ENCODE assay signal across 22 cellular contexts in genomic region chr14:59371762-59372161, GRCh38.
DNase-seq lines count a peak whose midpoint lies in the region; ATAC-seq, FAIRE-seq and TF ChIP-seq lines count a peak whose summit lies in the region.
"Had no signal": no experiment of that assay in that cellular context is flagged by ENCODE, and none has a peak within 500 bp of the region (broad histone marks: within the 10 kb centered on the region; RNA-seq: fewer than 3 reads in every experiment).

No MANE protein-coding gene starts in this region.

- CTCF ChIA-PET in K562 (lab: Yijun Ruan, JAX; ENCODE audit: low intra/inter-chr PET ratio), result no interaction called here

- no peaks in the 10 kb centered on the region for H3K9me3 ChIP-seq in K562 (replicated peaks; ENCODE audit: control insufficient read depth, insufficient read depth, low read depth, low read length)
- no peaks in the 10 kb centered on the region for H3K9me3 ChIP-seq in heart left ventricle
- no peaks in the 10 kb centered on the region for H3K9me3 ChIP-seq in hepatocyte (ENCODE audit: low read depth)
- H3K9me3 ChIP-seq: BE2C had no signal

- 0% methylated on average over 2 of the region's 2 CpGs for WGBS in K562 (ENCODE audit: insufficient coverage, low coverage, missing lambda C conversion rate)
- 28 to 31% (median 29%) methylated on average over 2 of the region's 2 CpGs for WGBS in heart left ventricle, 4 donors
- WGBS in hepatocyte (ENCODE audit: low lambda C conversion rate, missing lambda C conversion rate), result 34% methylated on average over 2 of the region's 2 CpGs

- no peak for TF ChIP-seq CTCF in K562 (IDR thresholded peaks at IDR 0.05 in 2 of 3, conservative IDR thresholded peaks at IDR 0.05 in 1 of 3; ENCODE audit: insufficient read depth in 2 of 3, low read depth in 1 of 3, low read length in 3 of 3)
- no peak for TF ChIP-seq CTCF in heart left ventricle (IDR thresholded peaks at IDR 0.05)
- no peak for TF ChIP-seq CTCF in hepatocyte (IDR thresholded peaks at IDR 0.05; ENCODE audit: poor library complexity)
- TF ChIP-seq CTCF in mesothelial cell of epicardium (IDR thresholded peaks at IDR 0.05; ENCODE audit: unreplicated experiment), result no peak

- H3K79me2 ChIP-seq in K562 (ENCODE audit: control insufficient read depth, insufficient read depth, low read length) (no peaks in the 10 kb centered on the region), hepatocyte (no peaks in the 10 kb centered on the region)

- H3K4me3 Mint-ChIP-seq in mesothelial cell of epicardium, result no peak overlapping the region
- H3K4me3 Mint-ChIP-seq: IgD-negative memory B cell had no signal

- no peaks in the 10 kb centered on the region for H3K9me2 ChIP-seq in hepatocyte (replicated peaks; ENCODE audit: insufficient read depth)

- ATAC-seq in K562 (no peak), heart left ventricle (peak; percentile 72 to 84 (median 79)), GM21390 (IDR thresholded peaks at IDR 0.05; ENCODE audit: unreplicated experiment) (no peak)

- no peak for TF ChIP-seq POLR2A in K562 (conservative IDR thresholded peaks at IDR 0.05)
- no peak for TF ChIP-seq POLR2A in heart left ventricle (IDR thresholded peaks at IDR 0.05)

- H3K36me3 Mint-ChIP-seq in mesothelial cell of epicardium, result peaks cover 17% of the 10 kb centered on the region

- H3K36me3 ChIP-seq in K562 (ENCODE audit: control insufficient read depth, insufficient read depth, low read length) (peaks cover 3% of the 10 kb centered on the region; the same call in 1 of the 3 replicates), heart left ventricle (peaks cover 0 to 31% (median 23%) of the 10 kb centered on the region in 9 donors), hepatocyte (replicated peaks; ENCODE audit: insufficient read depth, low read depth) (no peaks in the 10 kb centered on the region)
- H3K36me3 ChIP-seq: BE2C had no signal

- H3K4me1 ChIP-seq in K562 (replicated peaks in 1 of 2; ENCODE audit: control insufficient read depth in 2 of 2, insufficient read depth in 2 of 2, low read length in 2 of 2) (peaks cover 0 to 5% of the 10 kb centered on the region in 2 experiments; a peak in 2 of 5 replicates), heart left ventricle (peaks cover 0 to 41% (median 18%) of the 10 kb centered on the region in 12 donors), hepatocyte (ENCODE audit: insufficient read depth) (peaks cover 8% of the 10 kb centered on the region)
- H3K4me1 ChIP-seq: BE2C had no signal

- no peak for TF ChIP-seq EP300 in K562 (IDR thresholded peaks at IDR 0.05; ENCODE audit: low read length)

- in situ Hi-C loops in K562 (cut with MboI), result no loop called here

- FAIRE-seq in K562 (lab: Jason Lieb, UNC) (no peak), urothelium cell line (lab: Jason Lieb, UNC) (peak; percentile 35)
- FAIRE-seq: D721Med, H54 had no signal

- H3K27ac ChIP-seq in K562 (ENCODE audit: extremely low read depth, low read depth, low read length) (no peak overlapping the region), heart left ventricle (peak overlapping the region; percentile 21 to 75 (median 52)), hepatocyte (peak overlapping the region; percentile 36)
- H3K27ac ChIP-seq: RWPE1 had no signal

- H4K20me1 ChIP-seq in K562 (replicated peaks; ENCODE audit: control insufficient read depth, insufficient read depth, low read length) (no peaks in the 10 kb centered on the region), hepatocyte (ENCODE audit: insufficient read depth, poor library complexity, severe bottlenecking) (no peaks in the 10 kb centered on the region)

- H3K27ac Mint-ChIP-seq in mesothelial cell of epicardium, result no peak overlapping the region
- H3K27ac Mint-ChIP-seq: IgD-negative memory B cell had no signal

- H3K4me2 ChIP-seq in K562 (ENCODE audit: insufficient read depth, low read length), result peak overlapping the region; percentile 11; the same call in 1 of the 2 replicates
- no peak overlapping the region for H3K4me2 ChIP-seq in hepatocyte

- H3K4me3 ChIP-seq in K562 (no peak overlapping the region), heart left ventricle (no peak overlapping the region), hepatocyte (no peak overlapping the region)

- intact Hi-C loops in K562 (cut with micrococcal nuclease), result no loop called here
- intact Hi-C loops in heart left ventricle (cut with DNase I), result loop anchor here in 3 of 10 donors (5.0 to 10.0 kb wide), 3 partner anchors 39 to 54 kb away; no protein-coding TSS in a partner anchor

- H3K4me1 Mint-ChIP-seq in mesothelial cell of epicardium, result no peaks in the 10 kb centered on the region

- H2AFZ ChIP-seq in K562 (ENCODE audit: low read depth, low read length) (no peak overlapping the region), hepatocyte (no peak overlapping the region)

- peaks cover 7% of the 10 kb centered on the region for H3K9me3 Mint-ChIP-seq in mesothelial cell of epicardium

- no peaks in the 10 kb centered on the region for H3K27me3 ChIP-seq in K562 (ENCODE audit: control insufficient read depth in 2 of 2, insufficient read depth in 2 of 2, low read length in 2 of 2)
- H3K27me3 ChIP-seq in heart left ventricle, result no peaks in the 10 kb centered on the region
- H3K27me3 ChIP-seq in hepatocyte, result no peaks in the 10 kb centered on the region
- H3K27me3 ChIP-seq: BE2C had no signal

- no TSS peak for BruUV-seq in K562 (replicated peaks; lab: Mats Ljungman, UMichigan)

- no peaks in the 10 kb centered on the region for H3K9me1 ChIP-seq in K562 (ENCODE audit: control insufficient read depth, insufficient read depth, low read length)

- TF ChIP-seq RAD21 in K562 (CRISPR knock-in tag; conservative IDR thresholded peaks at IDR 0.05 in 1 of 2, IDR thresholded peaks at IDR 0.05 in 1 of 2), result no peak

- H3K9ac ChIP-seq in K562 (ENCODE audit: insufficient read depth in 1 of 2, low read depth in 2 of 2, low read length in 2 of 2), result no peak overlapping the region

- POLR2A ChIA-PET in K562 (lab: Yijun Ruan, JAX), result no interaction called here

- DNase-seq in K562 (ENCODE audit: extremely low read depth in 1 of 4, low spot score in 3 of 4) (peak in 1 of 4 experiments; percentile 12), heart left ventricle (no peak), hepatocyte (ENCODE audit: low spot score) (no peak), urothelium cell line (ENCODE audit: low spot score) (no peak), mesothelial cell of epicardium (ENCODE audit: low spot score in 2 of 2, unreplicated experiment in 2 of 2) (no peak)
- DNase-seq in activated naive CD4-positive, alpha-beta T cell (lab: John Stamatoyannopoulos, UW), result no peak
- DNase-seq: BE2C, DMS53, EL, GF-D8, Karpas-422, MV-4-11, NCI-H1105 treated with DMSO at 0.1 percent for 48 hours, NCI-H1694, NCI-H2081, NCI-H2171, NCI-H526 treated with DMSO at 0.1 percent for 48 hours had no signal

- no peaks in the 10 kb centered on the region for H3K27me3 Mint-ChIP-seq in mesothelial cell of epicardium (ENCODE audit: low read depth)
- H3K27me3 Mint-ChIP-seq: IgD-negative memory B cell had no signal

TF ChIP-seq in K562, 482 proteins besides CTCF, POLR2A, EP300 and RAD21:
- TF ChIP-seq CBFA2T3 (IDR thresholded peaks at IDR 0.05), result peak; percentile 49; the same call in 1 of the 2 replicates
- 0 out of 2 replicates have a peak, but pooled peaks have one; percentile 17 for TF ChIP-seq CBFA2T2 (conservative IDR thresholded peaks at IDR 0.05)
- TF ChIP-seq SMAD3 (CRISPR knock-in tag; conservative IDR thresholded peaks at IDR 0.05), result no peak
- no peak for TF ChIP-seq HOMEZ (CRISPR knock-in tag; IDR thresholded peaks at IDR 0.05)

Comparison
In these comparisons a context has a peak if more than half of its experiments do, and no peak if none do; other contexts are left out.
1. ATAC-seq: peak in heart left ventricle (4 of 4); none in K562 (single experiment) and GM21390 (single experiment).